In genomic region chr1:207002731-207003146, GRCh38 we compare ENCODE assay signal across 19 cellular contexts. TPM values are rescaled to one million over a fixed set of nuclear protein-coding genes. Genes with fewer than 3 reads are reported as not detected.
DNase-seq lines count a peak whose midpoint lies in the region; ATAC-seq and TF ChIP-seq lines count a peak whose summit lies in the region.
"Had no signal": no experiment of that assay in that cellular context is flagged by ENCODE, and none has a peak within 500 bp of the region (broad histone marks: within the 10 kb centered on the region; RNA-seq: fewer than 3 reads in every experiment).

No MANE protein-coding gene starts in this region.

- peaks cover 14% of the 10 kb centered on the region for H3K4me1 ChIP-seq in prostate gland (replicated peaks)
- H3K4me1 ChIP-seq: BLaER1 had no signal

- TF ChIP-seq CTCF in epithelial cell of esophagus (IDR thresholded peaks at IDR 0.05; ENCODE audit: insufficient read depth, low read depth, low read length, missing control alignments), result no peak
- no peak for TF ChIP-seq CTCF in prostate gland (IDR thresholded peaks at IDR 0.05)

- 22% methylated on average over 1 of the region's 1 CpG for WGBS in prostate gland

- DNase-seq in DMS79 (lab: John Stamatoyannopoulos, UW), result peak; percentile 75
- DNase-seq in NCI-H2196 treated with DMSO at 0.1 percent for 48 hours (lab: John Stamatoyannopoulos, UW; ENCODE audit: unreplicated experiment), result peak; percentile 76
- peak; percentile 73 for DNase-seq in epithelial cell of esophagus (ENCODE audit: low read depth)
- peak; percentile 55 for DNase-seq in prostate gland (ENCODE audit: low spot score)
- DNase-seq in NCI-H1048 (lab: John Stamatoyannopoulos, UW), result no peak
- no peak for DNase-seq in OCI-M1 (lab: John Stamatoyannopoulos, UW)
- DNase-seq: activated CD8-positive, alpha-beta memory T cell treated with anti-CD3 and anti-CD28 coated beads, Interleukin-2, amount 50 U/mL, for 4 hours; activated naive CD8-positive, alpha-beta T cell treated with anti-CD3 and anti-CD28 coated beads for 36 hours; GF-D8; NCI-H2081; NK-92 treated with Interleukin-12 subunit alpha and Interleukin-12 subunit beta, amount 100 ng/mL, for 24 hours; retina; stimulated activated CD4-positive, alpha-beta T cell treated with anti-CD3 and anti-CD28 coated beads, Interleukin-2, amount 100 ng/mL, for 48 hours had no signal

- no peak for TF ChIP-seq POLR2A in prostate gland (IDR thresholded peaks at IDR 0.05)

- peak overlapping the region; percentile 59 to 72 for H3K27ac ChIP-seq in prostate gland
- H3K27ac ChIP-seq: BLaER1 had no signal

- H3K9me3 ChIP-seq in prostate gland, result no peaks in the 10 kb centered on the region
- H3K9me3 ChIP-seq: BLaER1 had no signal

- H3K4me3 ChIP-seq in epithelial cell of esophagus (ENCODE audit: low read length) (no peak overlapping the region), prostate gland (no peak overlapping the region)
- H3K4me3 ChIP-seq: BLaER1 had no signal

- no peaks in the 10 kb centered on the region for H3K36me3 ChIP-seq in prostate gland
- H3K36me3 ChIP-seq: BLaER1 had no signal

- ATAC-seq in GM21786 (IDR thresholded peaks at IDR 0.05; ENCODE audit: unreplicated experiment) (no peak), HG03097 (IDR thresholded peaks at IDR 0.05; ENCODE audit: low FRiP score, unreplicated experiment) (no peak)
- ATAC-seq: SK-N-SH treated with all-trans-retinoic acid at 6 μM for 48 hours had no signal

- no peaks in the 10 kb centered on the region for H3K27me3 ChIP-seq in prostate gland (replicated peaks; ENCODE audit: insufficient read depth)
- H3K27me3 ChIP-seq: BLaER1 had no signal

- intact Hi-C loops in prostate gland (cut with DNase I), result no loop called here

RNA-seq across cellular contexts. Expression of gene C1orf116, which starts 29.8 kb away (rescaled TPM):
- total RNA-seq in prostate gland, result 100 to 1,000 TPM in 1 of 2 donors, 10 to 100 TPM in 1; 36.5 to 107 TPM
- total RNA-seq: fibroblast of villous mesenchyme had no signal

RNA-seq across cellular contexts. Expression of gene FCAMR, which starts 32.5 kb away (rescaled TPM):
- total RNA-seq in prostate gland, result 1 to 10 TPM in 1 of 2 donors, not detected in 1; 2.3 TPM
- total RNA-seq: activated naive CD8-positive, alpha-beta T cell treated with anti-CD3 and anti-CD28 coated beads for 36 hours; fibroblast of villous mesenchyme; myocyte had no signal

RNA-seq across cellular contexts. Expression of gene YOD1, which starts 48.3 kb away (rescaled TPM):
- 10 to 100 TPM in 1 of 2 donors, 1 to 10 TPM in 1; 6.2 to 10.8 TPM for total RNA-seq in prostate gland

RNA-seq across cellular contexts. Expression of gene PFKFB2, which starts 50.3 kb away (rescaled TPM):
- 1 to 10 TPM; 5.6 to 6.1 TPM for total RNA-seq in prostate gland

RNA-seq across cellular contexts. Expression of gene PIGR, which starts 56.5 kb away (rescaled TPM):
- total RNA-seq in prostate gland, result 10 to 100 TPM in 1 of 2 donors, 1 to 10 TPM in 1; 1.9 to 91.7 TPM
- total RNA-seq: fibroblast of villous mesenchyme, myocyte had no signal

Comparison
In these comparisons a context has a peak if more than half of its experiments do, and no peak if none do; other contexts are left out.
1. DNase-seq: peak in DMS79 (single experiment), NCI-H2196 treated with DMSO at 0.1 percent for 48 hours (single experiment), epithelial cell of esophagus (single experiment) and prostate gland (single experiment); none in NCI-H1048 (single experiment) and OCI-M1 (single experiment).